Comparison of ENCODE assay signal across 11 cellular contexts in genomic region chr10:113007343-113007771, GRCh38. TPM values are rescaled to one million over a fixed set of nuclear protein-coding genes. Genes with fewer than 3 reads are reported as not detected.
DNase-seq lines count a peak whose midpoint lies in the region; ATAC-seq lines count a peak whose summit lies in the region.
"Had no signal": no experiment of that assay in that cellular context is flagged by ENCODE, and none has a peak within 500 bp of the region (broad histone marks: within the 10 kb centered on the region; RNA-seq: fewer than 3 reads in every experiment).

No MANE protein-coding gene starts in this region.

- peaks cover 89% of the 10 kb centered on the region for H3K27me3 Mint-ChIP-seq in activated T-cell treated with anti-CD3 and anti-CD28 coated beads, Interleukin-2, amount 50 U/mL, for 24 hours
- peaks cover 0 to 10% (median 6%) of the 10 kb centered on the region in 3 donors for H3K27me3 Mint-ChIP-seq in immature natural killer cell (ENCODE audit: low read depth in 3 of 3)
- H3K27me3 Mint-ChIP-seq in stimulated activated naive CD8-positive, alpha-beta T cell treated with anti-CD3 and anti-CD28 coated beads, Interleukin-15, amount 100 ng/mL, for 72 hours = peaks cover 94% of the 10 kb centered on the region

- ATAC-seq in stimulated activated naive CD8-positive, alpha-beta T cell treated with anti-CD3 and anti-CD28 coated beads, Interleukin-15, amount 100 ng/mL, for 72 hours = peak; percentile 95
- ATAC-seq in GM18517 (IDR thresholded peaks at IDR 0.05; ENCODE audit: unreplicated experiment) = no peak
- ATAC-seq: PC-3 had no signal

- H3K9me3 Mint-ChIP-seq in activated T-cell treated with anti-CD3 and anti-CD28 coated beads, Interleukin-2, amount 50 U/mL, for 24 hours = no peaks in the 10 kb centered on the region
- H3K9me3 Mint-ChIP-seq in immature natural killer cell = no peaks in the 10 kb centered on the region
- no peaks in the 10 kb centered on the region for H3K9me3 Mint-ChIP-seq in stimulated activated naive CD8-positive, alpha-beta T cell treated with anti-CD3 and anti-CD28 coated beads, Interleukin-15, amount 100 ng/mL, for 72 hours

- peak overlapping the region; percentile 49 for H3K4me3 Mint-ChIP-seq in activated T-cell treated with anti-CD3 and anti-CD28 coated beads, Interleukin-2, amount 50 U/mL, for 24 hours
- H3K4me3 Mint-ChIP-seq in immature natural killer cell = peak overlapping the region in 1 of 5 donors; percentile 9
- H3K4me3 Mint-ChIP-seq in stimulated activated naive CD8-positive, alpha-beta T cell treated with anti-CD3 and anti-CD28 coated beads, Interleukin-15, amount 100 ng/mL, for 72 hours = peak overlapping the region; percentile 81 to 82

- peak; percentile 74 for DNase-seq in activated CD8-positive, alpha-beta memory T cell treated with anti-CD3 and anti-CD28 coated beads for 24 hours
- DNase-seq in activated CD8-positive, alpha-beta memory T cell treated with anti-CD3 and anti-CD28 coated beads, Interleukin-2, amount 50 U/mL, for 48 hours = no peak
- DNase-seq in activated T-cell treated with anti-CD3 and anti-CD28 coated beads, Interleukin-2, amount 50 U/mL, for 24 hours = no peak
- DNase-seq in immature natural killer cell = peak; percentile 16 to 27 (median 24)
- DNase-seq in stimulated activated naive CD8-positive, alpha-beta T cell treated with anti-CD3 and anti-CD28 coated beads, Interleukin-15, amount 100 ng/mL, for 72 hours = peak; percentile 33 to 51
- no peak for DNase-seq in OCI-M2 (lab: John Stamatoyannopoulos, UW; ENCODE audit: unreplicated experiment)
- DNase-seq in NCI-H1048 (lab: John Stamatoyannopoulos, UW) = no peak
- DNase-seq: NCI-H1092, PC-3, upper lobe of right lung had no signal

- no peaks in the 10 kb centered on the region for H3K36me3 Mint-ChIP-seq in activated T-cell treated with anti-CD3 and anti-CD28 coated beads, Interleukin-2, amount 50 U/mL, for 24 hours (ENCODE audit: low read depth)
- no peaks in the 10 kb centered on the region for H3K36me3 Mint-ChIP-seq in immature natural killer cell

- H3K27ac Mint-ChIP-seq in activated T-cell treated with anti-CD3 and anti-CD28 coated beads, Interleukin-2, amount 50 U/mL, for 24 hours = no peak overlapping the region
- peak overlapping the region in 1 of 6 donors; percentile 3 for H3K27ac Mint-ChIP-seq in immature natural killer cell
- H3K27ac Mint-ChIP-seq in stimulated activated naive CD8-positive, alpha-beta T cell treated with anti-CD3 and anti-CD28 coated beads, Interleukin-15, amount 100 ng/mL, for 72 hours = no peak overlapping the region

- peaks cover 23% of the 10 kb centered on the region for H3K4me1 Mint-ChIP-seq in activated T-cell treated with anti-CD3 and anti-CD28 coated beads, Interleukin-2, amount 50 U/mL, for 24 hours (ENCODE audit: low read depth)
- H3K4me1 Mint-ChIP-seq in immature natural killer cell = peaks cover 48 to 50% of the 10 kb centered on the region in 2 donors
- H3K4me1 Mint-ChIP-seq in stimulated activated naive CD8-positive, alpha-beta T cell treated with anti-CD3 and anti-CD28 coated beads, Interleukin-15, amount 100 ng/mL, for 72 hours = peaks cover 43% of the 10 kb centered on the region

RNA-seq across cellular contexts. Expression of gene TCF7L2, which starts 57.3 kb away (rescaled TPM):
- 1 to 10 TPM in 1 of 3 donors, under 1 TPM in 1, not detected in 1; 0.83 to 1.8 TPM for polyA plus RNA-seq in immature natural killer cell

Comparison
In these comparisons a context has a peak if more than half of its experiments do, and no peak if none do; other contexts are left out.
1. DNase-seq: peak in activated CD8-positive, alpha-beta memory T cell treated with anti-CD3 and anti-CD28 coated beads for 24 hours (single experiment), immature natural killer cell (3 of 3) and stimulated activated naive CD8-positive, alpha-beta T cell treated with anti-CD3 and anti-CD28 coated beads, Interleukin-15, amount 100 ng/mL, for 72 hours (2 of 2); none in activated CD8-positive, alpha-beta memory T cell treated with anti-CD3 and anti-CD28 coated beads, Interleukin-2, amount 50 U/mL, for 48 hours (single experiment), activated T-cell treated with anti-CD3 and anti-CD28 coated beads, Interleukin-2, amount 50 U/mL, for 24 hours (single experiment), OCI-M2 (single experiment) and NCI-H1048 (single experiment).